ENCODE assay signal across 17 cellular contexts in genomic region chr1:54239041-54239410, GRCh38.
"Had no signal": no experiment of that assay in that cellular context is flagged by ENCODE, and none has a peak within 500 bp of the region (broad histone marks: within the 10 kb centered on the region; RNA-seq: fewer than 3 reads in every experiment).

No MANE protein-coding gene starts in this region.

- ATAC-seq: stimulated activated memory B cell treated with anti-CD40 and anti-IgM and Interleukin-4, amounts not matched to agents 10 μg/mL and 1 μg/mL and 100 μg/mL, for 72 hours had no signal

- H3K27me3 ChIP-seq: spleen, thyroid gland had no signal

- DNase-seq: activated CD4-positive, alpha-beta T cell treated with anti-CD3 and anti-CD28 coated beads for 1 hour; activated CD8-positive, alpha-beta memory T cell treated with anti-CD3 and anti-CD28 coated beads for 24 hours; activated CD8-positive, alpha-beta memory T cell treated with anti-CD3 and anti-CD28 coated beads, Interleukin-2, amount 50 U/mL, for 48 hours; activated effector memory CD4-positive, alpha-beta T cell treated with Interleukin-2 at 50 U/mL for 16 hours; activated T-cell treated with anti-CD3 and anti-CD28 coated beads, Interleukin-2, amount 50 U/mL, for 48 hours; aorta; endodermal cell; foreskin melanocyte; natural killer cell; spleen; stimulated activated CD4-positive, alpha-beta T cell treated with anti-CD3 and anti-CD28 coated beads, Interleukin-4, amount 100 ng/mL, for 4 hours; T-helper 1 cell; T1000; thyroid gland had no signal

- H3K9me3 ChIP-seq: spleen, thyroid gland had no signal

- H3K4me1 ChIP-seq: thyroid gland had no signal

- H3K27ac ChIP-seq: spleen, thyroid gland, VCaP had no signal

- H3K4me3 ChIP-seq: lung, spleen, thyroid gland had no signal
